ENCODE assay signal across 25 cellular contexts in the genomic region with DNA sequence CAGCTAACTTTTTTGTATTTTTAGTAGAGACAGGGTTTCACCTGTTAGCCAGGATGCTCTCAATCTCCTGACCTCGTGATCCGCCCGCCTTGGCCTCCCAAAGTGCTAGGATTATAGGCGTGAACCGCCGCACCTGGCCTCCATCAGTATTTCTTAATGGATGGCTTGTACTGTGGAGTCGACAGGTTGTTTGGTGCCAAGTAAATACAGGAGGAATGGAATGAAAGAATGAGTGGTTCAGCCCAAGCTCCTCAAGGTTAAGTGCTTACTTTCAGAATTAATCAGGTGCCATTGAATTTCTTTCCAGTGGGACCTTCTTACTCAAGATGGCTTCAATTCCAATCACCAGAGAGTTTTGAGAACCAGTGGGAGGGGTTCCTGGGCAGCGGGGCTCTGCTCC. TPM values are rescaled to one million over a fixed set of nuclear protein-coding genes. Genes with fewer than 3 reads are reported as not detected.
"Had no signal": no experiment of that assay in that cellular context is flagged by ENCODE, and none has a peak within 500 bp of the region (broad histone marks: within the 10 kb centered on the region; RNA-seq: fewer than 3 reads in every experiment).

No MANE protein-coding gene starts in this region.

- H3K36me3 Mint-ChIP-seq: immature natural killer cell; naive B cell; stimulated activated naive B cell treated with anti-CD40 and anti-IgM and Interleukin-4, amounts not matched to agents 10 μg/mL and 1 μg/mL and 100 μg/mL, for 72 hours had no signal

- H3K9me3 ChIP-seq: esophagus squamous epithelium, stomach, thoracic aorta had no signal

- H3K4me1 Mint-ChIP-seq: immature natural killer cell; naive B cell; stimulated activated naive B cell treated with anti-CD40 and anti-IgM and Interleukin-4, amounts not matched to agents 10 μg/mL and 1 μg/mL and 100 μg/mL, for 72 hours had no signal

- H3K36me3 ChIP-seq: esophagus squamous epithelium, stomach, thoracic aorta had no signal

- H3K4me3 Mint-ChIP-seq: dendritic cell treated with granulocyte-macrophage colony-stimulating factor and Interleukin-4, amounts not matched to agents 40 ng/mL and 50 ng/mL, for 4 days; effector memory CD8-positive, alpha-beta T cell; immature natural killer cell; naive B cell; nephron; stimulated activated naive B cell treated with anti-CD40 and anti-IgM and Interleukin-4, amounts not matched to agents 10 μg/mL and 1 μg/mL and 100 μg/mL, for 72 hours had no signal

- H3K9ac ChIP-seq: parathyroid adenoma had no signal

- H3K9me3 Mint-ChIP-seq: dendritic cell treated with granulocyte-macrophage colony-stimulating factor and Interleukin-4, amounts not matched to agents 40 ng/mL and 50 ng/mL, for 4 days; effector memory CD8-positive, alpha-beta T cell; immature natural killer cell; naive B cell; nephron; stimulated activated naive B cell treated with anti-CD40 and anti-IgM and Interleukin-4, amounts not matched to agents 10 μg/mL and 1 μg/mL and 100 μg/mL, for 72 hours had no signal

- ATAC-seq: effector memory CD8-positive, alpha-beta T cell; left cardiac atrium; left ventricle myocardium superior; sciatic nerve; stimulated activated naive B cell treated with anti-CD40 and anti-IgM and Interleukin-4, amounts not matched to agents 10 μg/mL and 1 μg/mL and 100 μg/mL, for 72 hours had no signal

- DNase-seq: effector memory CD8-positive, alpha-beta T cell; esophagus squamous epithelium; foreskin fibroblast; immature natural killer cell; left cardiac atrium; left ventricle myocardium superior; mesendoderm; naive B cell; stimulated activated CD4-positive, alpha-beta T cell treated with anti-CD3 and anti-CD28 coated beads, Interleukin-2, amount 100 ng/mL, for 24 hours; stimulated activated CD4-positive, alpha-beta T cell treated with anti-CD3 and anti-CD28 coated beads, Interleukin-4, amount 100 ng/mL, for 4 hours; stimulated activated naive B cell treated with anti-CD40 and anti-IgM and Interleukin-4, amounts not matched to agents 10 μg/mL and 1 μg/mL and 100 μg/mL, for 72 hours; stomach; substantia nigra; trophoblast cell had no signal

- H3K27ac ChIP-seq: esophagus squamous epithelium, parathyroid adenoma, skin epidermis, stomach, thoracic aorta had no signal

- H3K27ac Mint-ChIP-seq: dendritic cell treated with granulocyte-macrophage colony-stimulating factor and Interleukin-4, amounts not matched to agents 40 ng/mL and 50 ng/mL, for 4 days; effector memory CD8-positive, alpha-beta T cell; immature natural killer cell; naive B cell; stimulated activated naive B cell treated with anti-CD40 and anti-IgM and Interleukin-4, amounts not matched to agents 10 μg/mL and 1 μg/mL and 100 μg/mL, for 72 hours had no signal

- FAIRE-seq: colon, keratinocyte had no signal

- H3K4me3 ChIP-seq: esophagus squamous epithelium, skin epidermis, stomach, thoracic aorta had no signal

- H3K4me1 ChIP-seq: esophagus squamous epithelium, parathyroid adenoma, stomach had no signal

RNA-seq across cellular contexts. Expression of gene ALOX15, which starts 25.0 kb away (rescaled TPM):
- total RNA-seq: epithelial cell of proximal tubule, lung microvascular endothelial cell, pulmonary artery endothelial cell, thoracic aorta had no signal
- polyA plus RNA-seq: immature natural killer cell had no signal

RNA-seq across cellular contexts. Expression of gene SMTNL2, which starts 32.1 kb away (rescaled TPM):
- total RNA-seq: lung microvascular endothelial cell, pulmonary artery endothelial cell had no signal
- polyA plus RNA-seq: immature natural killer cell, keratinocyte had no signal

RNA-seq across cellular contexts. Expression of gene GGT6, which starts 56.1 kb away (rescaled TPM):
- total RNA-seq: left cardiac atrium, lung microvascular endothelial cell, pulmonary artery endothelial cell, sciatic nerve, thoracic aorta had no signal
- polyA plus RNA-seq: immature natural killer cell had no signal
